20 cellular contexts compared by ENCODE assay signal in genomic region chr21:21845901-21846396, GRCh38.
DNase-seq lines count a peak whose midpoint lies in the region; ATAC-seq, FAIRE-seq and TF ChIP-seq lines count a peak whose summit lies in the region.
"Had no signal": no experiment of that assay in that cellular context is flagged by ENCODE, and none has a peak within 500 bp of the region (broad histone marks: within the 10 kb centered on the region; RNA-seq: fewer than 3 reads in every experiment).

No MANE protein-coding gene starts in this region.

- 65% methylated on average over 1 of the region's 1 CpG for WGBS in SK-N-SH (ENCODE audit: low lambda C conversion rate)
- 55 to 71% (median 56%) methylated on average over 1 of the region's 1 CpG for WGBS in ovary, 3 donors

- POLR2A ChIA-PET in SK-N-SH (lab: Yijun Ruan, JAX): no interaction called here
- POLR2A ChIA-PET in HEK293T (lab: Yijun Ruan, JAX): no interaction called here

- H3K9me2 ChIP-seq in SK-N-SH: no peaks in the 10 kb centered on the region

- H3K4me1 ChIP-seq in SK-N-SH (ENCODE audit: control insufficient read depth in 1 of 2, insufficient read depth in 2 of 2, low read depth in 1 of 2, low read length in 1 of 2) (no peaks in the 10 kb centered on the region; a peak in 1 of 4 replicates), ovary (ENCODE audit: insufficient read depth) (no peaks in the 10 kb centered on the region)
- H3K4me1 ChIP-seq: BLaER1 treated with 17β-estradiol and CSF1 and Interleukin-3, amounts not matched to agents 10 nM and 100 nM had no signal

- TF ChIP-seq POLR2A in H54 (IDR thresholded peaks at IDR 0.05; ENCODE audit: low read depth, low read length): no peak
- TF ChIP-seq POLR2A in ovary (IDR thresholded peaks at IDR 0.05): no peak

- TF ChIP-seq CTCF in SK-N-SH (IDR thresholded peaks at IDR 0.05): no peak
- TF ChIP-seq CTCF in fibroblast of villous mesenchyme (IDR thresholded peaks at IDR 0.05; ENCODE audit: insufficient read depth, low read depth, low read length): no peak
- no peak for TF ChIP-seq CTCF in ovary (IDR thresholded peaks at IDR 0.05)

- H3K9me3 ChIP-seq in SK-N-SH (no peaks in the 10 kb centered on the region), ovary (no peaks in the 10 kb centered on the region)

- intact Hi-C loops in ovary (cut with DNase I): no loop called here

- ATAC-seq in GM21447 (IDR thresholded peaks at IDR 0.05; ENCODE audit: unreplicated experiment): no peak
- ATAC-seq: CD8-positive, alpha-beta T cell; GM12878; HepG2 had no signal

- H4K20me1 ChIP-seq in SK-N-SH (ENCODE audit: insufficient read depth): no peaks in the 10 kb centered on the region
- H4K20me1 ChIP-seq: BLaER1 treated with 17β-estradiol and CSF1 and Interleukin-3, amounts not matched to agents 10 nM and 100 nM had no signal

- peak; percentile 36 for FAIRE-seq in H54 (lab: Jason Lieb, UNC)
- FAIRE-seq: GM12878, GM19239, HepG2, HTR-8/SVneo had no signal

- CTCF ChIA-PET in SK-N-SH (lab: Yijun Ruan, JAX): interaction anchor here (0.8 kb wide), 1 partner anchor 125 kb away, joined by 3 read pairs; no protein-coding TSS in a partner anchor
- CTCF ChIA-PET in HEK293T (lab: Yijun Ruan, JAX): no interaction called here

- no peak overlapping the region for H2AFZ ChIP-seq in SK-N-SH (ENCODE audit: low read depth)
- H2AFZ ChIP-seq: GM23248 had no signal

- H3F3A ChIP-seq in SK-N-SH (replicated peaks; ENCODE audit: insufficient read depth): no peaks in the 10 kb centered on the region

- DNase-seq in H54 (ENCODE audit: insufficient read length, low spot score): no peak
- no peak for DNase-seq in SK-N-SH
- DNase-seq in fibroblast of villous mesenchyme (ENCODE audit: low read depth): peak; percentile 26
- DNase-seq in putamen (ENCODE audit: low spot score): peak; percentile 9
- no peak for DNase-seq in HEK293T (ENCODE audit: extremely low spot score)
- no peak for DNase-seq in ovary
- DNase-seq: CD8-positive, alpha-beta T cell; COR-L47; DMS 273 treated with DMSO at 0.1 percent for 48 hours; DMS53; EL; GM23248; HCEC 1CT; HFFc6 had no signal

- TF ChIP-seq EP300 in SK-N-SH (IDR thresholded peaks at IDR 0.05; ENCODE audit: borderline replicate concordance in 1 of 2, low read depth in 1 of 2, low read length in 1 of 2): peak; percentile 24 to 28; a peak in 2 of 4 replicates
- TF ChIP-seq EP300 in ovary (IDR thresholded peaks at IDR 0.05): no peak

- H3K27me3 ChIP-seq in SK-N-SH (ENCODE audit: insufficient read depth) (no peaks in the 10 kb centered on the region), ovary (no peaks in the 10 kb centered on the region)
- H3K27me3 ChIP-seq: BLaER1 treated with 17β-estradiol and CSF1 and Interleukin-3, amounts not matched to agents 10 nM and 100 nM had no signal

- no peak overlapping the region for H3K4me2 ChIP-seq in SK-N-SH
- H3K4me2 ChIP-seq: BLaER1 treated with 17β-estradiol and CSF1 and Interleukin-3, amounts not matched to agents 10 nM and 100 nM had no signal

- TF ChIP-seq RAD21 in SK-N-SH (IDR thresholded peaks at IDR 0.05; ENCODE audit: low read length): no peak

- H3K36me3 ChIP-seq in SK-N-SH (replicated peaks in 1 of 2; ENCODE audit: control insufficient read depth in 1 of 2, insufficient read depth in 2 of 2, low read length in 1 of 2): no peaks in the 10 kb centered on the region
- no peaks in the 10 kb centered on the region for H3K36me3 ChIP-seq in ovary
- H3K36me3 ChIP-seq: BLaER1 treated with 17β-estradiol and CSF1 and Interleukin-3, amounts not matched to agents 10 nM and 100 nM had no signal

- H3K79me2 ChIP-seq in SK-N-SH (ENCODE audit: insufficient read depth): no peaks in the 10 kb centered on the region

- H3K27ac ChIP-seq in SK-N-SH (ENCODE audit: low read depth in 2 of 2, low read length in 1 of 2): no peak overlapping the region; a peak in 1 of 4 replicates
- no peak overlapping the region for H3K27ac ChIP-seq in ovary
- H3K27ac ChIP-seq: BLaER1 treated with 17β-estradiol and CSF1 and Interleukin-3, amounts not matched to agents 10 nM and 100 nM; GM23248 had no signal

- H3K4me3 ChIP-seq in SK-N-SH (ENCODE audit: low read depth in 2 of 2, low read length in 1 of 2) (no peak overlapping the region), fibroblast of villous mesenchyme (ENCODE audit: low read depth, low read length) (no peak overlapping the region), ovary (no peak overlapping the region)
- H3K4me3 ChIP-seq: BLaER1 treated with 17β-estradiol and CSF1 and Interleukin-3, amounts not matched to agents 10 nM and 100 nM; GM12878; GM23248 had no signal

- H3K9ac ChIP-seq in SK-N-SH: no peak overlapping the region
- H3K9ac ChIP-seq: BLaER1 treated with 17β-estradiol and CSF1 and Interleukin-3, amounts not matched to agents 10 nM and 100 nM; GM23248 had no signal

TF ChIP-seq in SK-N-SH, 30 proteins besides CTCF, POLR2A, EP300 and RAD21:
- TF ChIP-seq PBX3 (IDR thresholded peaks at IDR 0.05) (peak; percentile 67), NFIC (IDR thresholded peaks at IDR 0.05; ENCODE audit: borderline replicate concordance) (no peak), TCF12 (IDR thresholded peaks at IDR 0.05) (peak; percentile 46; the same call in 1 of the 2 replicates), JUND (IDR thresholded peaks at IDR 0.05) (peak; percentile 23; the same call in 1 of the 2 replicates), FOXM1 (IDR thresholded peaks at IDR 0.05; ENCODE audit: low read depth) (no peak)

TF ChIP-seq in HEK293T, 16 proteins besides CTCF, POLR2A, EP300 and RAD21:
- TF ChIP-seq ZNF384 (IDR thresholded peaks at IDR 0.05): no peak
- TF ChIP-seq ELF4 (IDR thresholded peaks at IDR 0.05): no peak
- no peak for TF ChIP-seq TARDBP (IDR thresholded peaks at IDR 0.05)
- TF ChIP-seq PKNOX1 (IDR thresholded peaks at IDR 0.05): no peak
- TF ChIP-seq NFRKB (IDR thresholded peaks at IDR 0.05): no peak
- TF ChIP-seq SP1 (IDR thresholded peaks at IDR 0.05): no peak
- no peak for TF ChIP-seq L3MBTL2 (conservative IDR thresholded peaks at IDR 0.05)
- TF ChIP-seq FOXM1 (IDR thresholded peaks at IDR 0.05; ENCODE audit: borderline replicate concordance): no peak
- no peak for TF ChIP-seq SUZ12 (IDR thresholded peaks at IDR 0.05)
- TF ChIP-seq ARNT (IDR thresholded peaks at IDR 0.05): no peak
- TF ChIP-seq FOXA1 (IDR thresholded peaks at IDR 0.05): no peak
- TF ChIP-seq CTBP1 (IDR thresholded peaks at IDR 0.05; ENCODE audit: borderline replicate concordance): no peak
- no peak for TF ChIP-seq HDGF (IDR thresholded peaks at IDR 0.05; ENCODE audit: borderline replicate concordance)
- no peak for TF ChIP-seq BHLHE40 (IDR thresholded peaks at IDR 0.05; ENCODE audit: borderline replicate concordance)
- no peak for TF ChIP-seq LEF1 (IDR thresholded peaks at IDR 0.05; ENCODE audit: borderline replicate concordance)
- TF ChIP-seq FOXK2 (IDR thresholded peaks at IDR 0.05): no peak

Comparison
In these comparisons a context has a peak if more than half of its experiments do, and no peak if none do; other contexts are left out.
1. DNase-seq: peak in fibroblast of villous mesenchyme (single experiment) and putamen (single experiment); none in H54 (single experiment), SK-N-SH (single experiment), HEK293T (single experiment) and ovary (0 of 5).